Comparison of ENCODE assay signal across 11 cellular contexts in genomic region chr6:44099192-44099591, GRCh38. TPM values are rescaled to one million over a fixed set of nuclear protein-coding genes. Genes with fewer than 3 reads are reported as not detected.
"Had no signal": no experiment of that assay in that cellular context is flagged by ENCODE, and none has a peak within 500 bp of the region (broad histone marks: within the 10 kb centered on the region; RNA-seq: fewer than 3 reads in every experiment).

No MANE protein-coding gene starts in this region.

- DNase-seq: GM23248, GOT3, H7, HFFc6, IMR-90 had no signal

- H3K4me1 ChIP-seq: HAP-1 had no signal

- H3K27ac ChIP-seq: GM23248, HL-60 had no signal

- H2AFZ ChIP-seq: GM23248 had no signal

- H3K4me3 ChIP-seq: GM23248, HAP-1, K562 had no signal

- H3K9ac ChIP-seq: GM23248 had no signal

- ATAC-seq: HCT116, K562 had no signal

- FAIRE-seq: K562 had no signal

- H3K9me3 ChIP-seq: HAP-1 had no signal

RNA-seq across cellular contexts. Expression of gene CAPN11, which starts 59.4 kb away (rescaled TPM):
- total RNA-seq: GM23248, H4, HFFc6, HT1080, IMR-90 had no signal
- polyA plus RNA-seq: GM23248, IMR-90 had no signal
